Comparison of ENCODE assay signal across 27 cellular contexts in the genomic region with DNA sequence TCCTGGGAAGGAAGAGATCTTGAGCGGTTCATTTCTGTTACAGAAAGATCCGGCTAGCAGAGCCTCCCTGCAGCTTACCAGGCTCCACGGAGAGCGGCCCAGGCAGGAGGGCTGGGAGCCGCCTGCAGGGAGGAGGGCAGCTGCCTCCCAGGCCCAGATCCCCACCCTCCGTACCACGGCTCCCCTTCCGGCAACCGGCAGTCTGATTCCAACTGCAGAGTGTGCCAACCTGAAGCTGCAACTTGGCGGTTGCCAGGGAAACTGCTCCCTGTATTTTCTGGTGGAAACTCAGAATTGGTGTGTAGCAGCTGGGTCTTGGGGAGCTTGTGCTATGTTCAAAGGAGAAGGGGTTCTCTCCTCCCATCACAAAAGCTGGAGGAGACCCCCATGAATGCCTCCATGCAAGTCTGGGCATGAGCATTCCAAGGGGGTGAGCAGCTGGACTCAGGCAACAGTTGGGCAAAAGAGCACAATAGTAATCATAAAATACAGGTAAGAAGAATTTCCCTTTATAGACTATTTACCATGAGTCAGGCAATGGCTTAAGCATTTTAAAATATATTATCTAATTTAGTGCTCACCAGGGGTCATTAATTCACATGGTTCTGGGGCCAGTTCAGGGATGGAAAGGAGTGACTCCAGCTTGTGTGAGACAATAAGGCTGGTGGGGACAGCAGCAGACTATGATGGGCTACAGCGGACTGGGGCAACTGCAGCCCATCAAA. TPM values are rescaled to one million over a fixed set of nuclear protein-coding genes. Genes with fewer than 3 reads are reported as not detected.
DNase-seq lines count a peak whose midpoint lies in the region; ATAC-seq and TF ChIP-seq lines count a peak whose summit lies in the region.
"Had no signal": no experiment of that assay in that cellular context is flagged by ENCODE, and none has a peak within 500 bp of the region (broad histone marks: within the 10 kb centered on the region; RNA-seq: fewer than 3 reads in every experiment).

No MANE protein-coding gene starts in this region.

- H2BK12ac ChIP-seq in neuronal stem cell (ENCODE audit: low read length): no peak overlapping the region

- H3K4me1 Mint-ChIP-seq in activated CD4-positive, alpha-beta memory T cell treated with anti-CD3 and anti-CD28 coated beads, Interleukin-2, amount 10 ng/mL, durations not matched to agents 7 days and 5 days: no peaks in the 10 kb centered on the region
- H3K4me1 Mint-ChIP-seq: CD4-positive, alpha-beta memory T cell had no signal

- no peaks in the 10 kb centered on the region for H3K79me2 ChIP-seq in smooth muscle cell (ENCODE audit: low read depth)

- no peak overlapping the region for H4K91ac ChIP-seq in neuronal stem cell (ENCODE audit: low read depth, low read length, poor library complexity)

- no CpG with 5 or more reads among the region's 11 CpGs for WGBS in neuronal stem cell (ENCODE audit: extremely low coverage in 2 of 2, insufficient read length in 2 of 2, insufficient replicate concordance in 1 of 2), 2 donors
- 74% methylated on average over 11 of the region's 11 CpGs for whole genome bisulfite sequencing in smooth muscle cell (ENCODE audit: low lambda C conversion rate)

- no peaks in the 10 kb centered on the region for H3K36me3 Mint-ChIP-seq in activated CD4-positive, alpha-beta memory T cell treated with anti-CD3 and anti-CD28 coated beads, Interleukin-2, amount 10 ng/mL, durations not matched to agents 7 days and 5 days (ENCODE audit: low read depth)
- H3K36me3 Mint-ChIP-seq: activated CD4-positive, alpha-beta memory T cell treated with anti-CD3 and anti-CD28 coated beads for 36 hours; activated naive CD4-positive, alpha-beta T cell treated with anti-CD3 and anti-CD28 coated beads, Interleukin-2, amount 50 U/mL, for 72 hours; CD4-positive, alpha-beta memory T cell had no signal

- no peak overlapping the region for H2BK5ac ChIP-seq in neuronal stem cell (ENCODE audit: low read length)

- no peaks in the 10 kb centered on the region for H3K9me3 ChIP-seq in right atrium auricular region
- no peaks in the 10 kb centered on the region for H3K9me3 ChIP-seq in neuronal stem cell (replicated peaks in 1 of 2; ENCODE audit: control insufficient read depth in 2 of 2, insufficient read depth in 1 of 2, low read depth in 1 of 2, low read length in 2 of 2)
- no peaks in the 10 kb centered on the region for H3K9me3 ChIP-seq in smooth muscle cell (replicated peaks; ENCODE audit: low read depth)
- H3K9me3 ChIP-seq: esophagus squamous epithelium, SK-N-SH, thoracic aorta, uterus had no signal

- ATAC-seq in left ventricle myocardium superior: no peak
- ATAC-seq: activated CD4-positive, CD25-positive, alpha-beta regulatory T cell treated with anti-CD3 and anti-CD28 coated beads, Interleukin-2, amount 50 U/mL, for 24 hours; activated naive CD4-positive, alpha-beta T cell treated with anti-CD3 and anti-CD28 coated beads, Interleukin-2, amount 50 U/mL, for 72 hours had no signal

- no peak overlapping the region for H3K4ac ChIP-seq in neuronal stem cell (ENCODE audit: low read length)

- H3F3A ChIP-seq in smooth muscle cell (ENCODE audit: low read depth): no peaks in the 10 kb centered on the region

- peak overlapping the region; percentile 72 for H3K18ac ChIP-seq in neuronal stem cell (ENCODE audit: low read length)

- no peaks in the 10 kb centered on the region for H3K27me3 Mint-ChIP-seq in activated CD4-positive, alpha-beta memory T cell treated with anti-CD3 and anti-CD28 coated beads, Interleukin-2, amount 10 ng/mL, durations not matched to agents 7 days and 5 days

- peak overlapping the region; percentile 43 for H2AFZ ChIP-seq in neuronal stem cell (ENCODE audit: low read length)
- H2AFZ ChIP-seq in smooth muscle cell (ENCODE audit: low read depth): no peak overlapping the region

- no peaks in the 10 kb centered on the region for H3K79me1 ChIP-seq in neuronal stem cell (ENCODE audit: low read depth, low read length)

- no peaks in the 10 kb centered on the region for H4K20me1 ChIP-seq in smooth muscle cell (ENCODE audit: low read depth)

- H3K36me3 ChIP-seq in right atrium auricular region: no peaks in the 10 kb centered on the region
- H3K36me3 ChIP-seq in neuronal stem cell (replicated peaks in 1 of 2; ENCODE audit: control insufficient read depth in 2 of 2, insufficient read depth in 2 of 2, low read length in 2 of 2): no peaks in the 10 kb centered on the region
- no peaks in the 10 kb centered on the region for H3K36me3 ChIP-seq in smooth muscle cell (ENCODE audit: low read depth)
- H3K36me3 ChIP-seq: esophagus squamous epithelium, thoracic aorta, uterus had no signal

- no peak overlapping the region for H4K8ac ChIP-seq in neuronal stem cell (ENCODE audit: low read depth, low read length)

- no peak overlapping the region for H2BK15ac ChIP-seq in neuronal stem cell (ENCODE audit: low read length)

- H3K4me3 Mint-ChIP-seq in activated CD4-positive, alpha-beta memory T cell treated with anti-CD3 and anti-CD28 coated beads, Interleukin-2, amount 10 ng/mL, durations not matched to agents 7 days and 5 days: no peak overlapping the region
- H3K4me3 Mint-ChIP-seq: activated CD4-positive, alpha-beta memory T cell treated with anti-CD3 and anti-CD28 coated beads for 36 hours; CD4-positive, alpha-beta memory T cell; dendritic cell treated with granulocyte-macrophage colony-stimulating factor and Interleukin-4, amounts not matched to agents 40 ng/mL and 50 ng/mL, for 4 days; neural crest cell; T-helper 1 cell treated with Interleukin-12 subunit alpha and Interleukin-12 subunit beta and Interleukin-4 antibody, amounts not matched to agents 30 μg/mL and 1 μg/mL, for 36 hours had no signal

- H3K4me1 ChIP-seq in right atrium auricular region (no peaks in the 10 kb centered on the region), neuronal stem cell (ENCODE audit: control insufficient read depth in 2 of 2, insufficient read depth in 1 of 2, low read depth in 1 of 2, low read length in 2 of 2) (peaks cover 1 to 3% of the 10 kb centered on the region in 2 donors), smooth muscle cell (ENCODE audit: low read depth) (peaks cover 8% of the 10 kb centered on the region)
- H3K4me1 ChIP-seq: esophagus squamous epithelium, uterus had no signal

- H3K27ac Mint-ChIP-seq in activated CD4-positive, alpha-beta memory T cell treated with anti-CD3 and anti-CD28 coated beads, Interleukin-2, amount 10 ng/mL, durations not matched to agents 7 days and 5 days: no peak overlapping the region
- H3K27ac Mint-ChIP-seq: activated CD4-positive, alpha-beta memory T cell treated with anti-CD3 and anti-CD28 coated beads for 36 hours; activated naive CD4-positive, alpha-beta T cell treated with anti-CD3 and anti-CD28 coated beads, Interleukin-2, amount 50 U/mL, for 72 hours; CD4-positive, alpha-beta memory T cell; dendritic cell treated with granulocyte-macrophage colony-stimulating factor and Interleukin-4, amounts not matched to agents 40 ng/mL and 50 ng/mL, for 4 days; progenitor cell of endocrine pancreas; T-helper 1 cell treated with Interleukin-12 subunit alpha and Interleukin-12 subunit beta and Interleukin-4 antibody, amounts not matched to agents 30 μg/mL and 1 μg/mL, for 36 hours had no signal

- H3K27me3 ChIP-seq in right atrium auricular region: no peaks in the 10 kb centered on the region
- no peaks in the 10 kb centered on the region for H3K27me3 ChIP-seq in neuronal stem cell (ENCODE audit: control insufficient read depth in 3 of 3, insufficient read depth in 3 of 3, low read depth in 1 of 3, low read length in 3 of 3)
- H3K27me3 ChIP-seq in smooth muscle cell (ENCODE audit: low read depth): peaks cover 14% of the 10 kb centered on the region
- H3K27me3 ChIP-seq: uterus had no signal

- TF ChIP-seq CTCF in right atrium auricular region (IDR thresholded peaks at IDR 0.05): no peak
- TF ChIP-seq CTCF in smooth muscle cell (IDR thresholded peaks at IDR 0.05; ENCODE audit: borderline replicate concordance, insufficient read depth, poor library complexity, severe bottlenecking): no peak

- intact Hi-C loops in left ventricle myocardium superior (cut with micrococcal nuclease): no loop called here

- H3K4me2 ChIP-seq in neuronal stem cell (ENCODE audit: insufficient read depth, low read length, poor library complexity, severe bottlenecking) (no peak overlapping the region), smooth muscle cell (no peak overlapping the region)
- H3K4me2 ChIP-seq: SK-N-SH had no signal

- CTCF ChIA-PET in activated CD4-positive, alpha-beta memory T cell treated with anti-CD3 and anti-CD28 coated beads, Interleukin-2, amount 10 ng/mL, durations not matched to agents 7 days and 5 days (lab: Charles Lee): no interaction called here

- H3K9me3 Mint-ChIP-seq in activated CD4-positive, alpha-beta memory T cell treated with anti-CD3 and anti-CD28 coated beads, Interleukin-2, amount 10 ng/mL, durations not matched to agents 7 days and 5 days: no peaks in the 10 kb centered on the region
- H3K9me3 Mint-ChIP-seq: activated CD4-positive, alpha-beta memory T cell treated with anti-CD3 and anti-CD28 coated beads for 36 hours; activated naive CD4-positive, alpha-beta T cell treated with anti-CD3 and anti-CD28 coated beads, Interleukin-2, amount 50 U/mL, for 72 hours; dendritic cell treated with granulocyte-macrophage colony-stimulating factor and Interleukin-4, amounts not matched to agents 40 ng/mL and 50 ng/mL, for 4 days; neural crest cell; T-helper 1 cell treated with Interleukin-12 subunit alpha and Interleukin-12 subunit beta and Interleukin-4 antibody, amounts not matched to agents 30 μg/mL and 1 μg/mL, for 36 hours had no signal

- no peak overlapping the region for H3K9ac ChIP-seq in neuronal stem cell (ENCODE audit: low read depth, low read length, poor library complexity)
- H3K9ac ChIP-seq in smooth muscle cell (ENCODE audit: low read depth): no peak overlapping the region
- H3K9ac ChIP-seq: SK-N-SH had no signal

- no peak overlapping the region for H2BK120ac ChIP-seq in neuronal stem cell (ENCODE audit: low read depth, low read length)

- H3K4me3 ChIP-seq in right atrium auricular region: no peak overlapping the region
- no peak overlapping the region for H3K4me3 ChIP-seq in neuronal stem cell (ENCODE audit: low read length in 2 of 2)
- no peak overlapping the region for H3K4me3 ChIP-seq in smooth muscle cell
- H3K4me3 ChIP-seq: esophagus squamous epithelium, thoracic aorta, uterus had no signal

- H3K14ac ChIP-seq in neuronal stem cell (ENCODE audit: low read length): no peak overlapping the region

- H3K27ac ChIP-seq in right atrium auricular region (no peak overlapping the region), neuronal stem cell (replicated peaks; ENCODE audit: low read length) (no peak overlapping the region), smooth muscle cell (ENCODE audit: low read depth) (no peak overlapping the region)
- H3K27ac ChIP-seq: esophagus squamous epithelium, thoracic aorta, uterus had no signal

- no peak overlapping the region for H2AK5ac ChIP-seq in neuronal stem cell (ENCODE audit: low read depth, low read length)

- DNase-seq in right atrium auricular region (ENCODE audit: low spot score) (peak; percentile 34), left ventricle myocardium superior (no peak), cerebellum (ENCODE audit: low spot score) (peak; percentile 7), neuronal stem cell (ENCODE audit: low spot score) (no peak), smooth muscle cell (lab: John Stamatoyannopoulos, UW; ENCODE audit: unreplicated experiment) (no peak), GDM1 (lab: John Stamatoyannopoulos, UW) (no peak), kidney glomerular epithelial cell (lab: John Stamatoyannopoulos, UW) (no peak)
- no peak for DNase-seq in activated CD4-positive, alpha-beta memory T cell treated with anti-CD3 and anti-CD28 coated beads, Interleukin-2, amount 10 ng/mL, durations not matched to agents 7 days and 5 days
- DNase-seq: activated CD4-positive, alpha-beta memory T cell treated with anti-CD3 and anti-CD28 coated beads for 36 hours; aorta; CD4-positive, alpha-beta memory T cell; DMS153; esophagus squamous epithelium; islet precursor cell; NCI-H1105; NCI-H2081 treated with DMSO at 0.1 percent for 48 hours; NCI-H510A; SK-N-SH; stimulated activated naive CD4-positive, alpha-beta T cell treated with Interleukin-2 at 50 U/mL for 16 hours; uterus had no signal

- no peak overlapping the region for H3K23ac ChIP-seq in neuronal stem cell (ENCODE audit: low read depth, low read length, poor library complexity)

- POLR2A ChIA-PET in activated CD4-positive, alpha-beta memory T cell treated with anti-CD3 and anti-CD28 coated beads, Interleukin-2, amount 10 ng/mL, durations not matched to agents 7 days and 5 days (lab: Charles Lee): no interaction called here

RNA-seq across cellular contexts. Expression of a gene that starts 46.1 kb away (rescaled TPM):
- total RNA-seq in right atrium auricular region (1 to 10 TPM; 3.9 to 6.8 TPM), left ventricle myocardium superior (2.2 TPM), cerebellum (22.6 TPM), smooth muscle cell (4.4 and 8.2 TPM in 2 replicates)
- polyA plus RNA-seq in neuronal stem cell (2013, experiment 1 of 2): 10.4 TPM
- 11.4 TPM for polyA plus RNA-seq in neuronal stem cell (2013, experiment 2 of 2)
- polyA plus RNA-seq in smooth muscle cell: 6.3 and 9.0 TPM in 2 replicates
- total RNA-seq in activated CD4-positive, alpha-beta memory T cell treated with anti-CD3 and anti-CD28 coated beads, Interleukin-2, amount 10 ng/mL, durations not matched to agents 7 days and 5 days: under 1 TPM; 0.30 to 0.43 TPM

Comparison
In these comparisons a context has a peak if more than half of its experiments do, and no peak if none do; other contexts are left out.
1. DNase-seq: peak in right atrium auricular region (single experiment) and cerebellum (single experiment); none in left ventricle myocardium superior (single experiment), neuronal stem cell (single experiment), smooth muscle cell (single experiment), GDM1 (single experiment), activated CD4-positive, alpha-beta memory T cell treated with anti-CD3 and anti-CD28 coated beads, Interleukin-2, amount 10 ng/mL, durations not matched to agents 7 days and 5 days (single experiment) and kidney glomerular epithelial cell (single experiment).